Comparison of ENCODE assay signal across 11 cellular contexts in genomic region chr1:234845097-234845660, GRCh38.
DNase-seq lines count a peak whose midpoint lies in the region; ATAC-seq, FAIRE-seq and TF ChIP-seq lines count a peak whose summit lies in the region.
"Had no signal": no experiment of that assay in that cellular context is flagged by ENCODE, and none has a peak within 500 bp of the region (broad histone marks: within the 10 kb centered on the region; RNA-seq: fewer than 3 reads in every experiment).

No MANE protein-coding gene starts in this region.

- TF ChIP-seq CTCF in Loucy (conservative IDR thresholded peaks at IDR 0.05; ENCODE audit: low read length) (no peak), foreskin keratinocyte (conservative IDR thresholded peaks at IDR 0.05) (no peak)

- H2AFZ ChIP-seq in Loucy (ENCODE audit: low read length), result no peak overlapping the region

- CTCF ChIA-PET in activated CD4-positive, alpha-beta memory T cell treated with anti-CD3 and anti-CD28 coated beads for 36 hours (lab: Charles Lee), result interaction anchor here (0.9 to 2.3 kb wide), 10 partner anchors 13 to 366 kb away, joined by 3 to 8 read pairs (median 4); partner anchors contain the start of gene TARBP1

- peak; percentile 66 for ATAC-seq in central memory CD8-positive, alpha-beta T cell (replicated peaks; ENCODE audit: extremely low read depth, poor library complexity, severe bottlenecking)
- no peak for ATAC-seq in foreskin keratinocyte
- ATAC-seq: psoas muscle had no signal

- intact Hi-C loops in activated CD4-positive, alpha-beta memory T cell treated with anti-CD3 and anti-CD28 coated beads for 36 hours (cut with micrococcal nuclease), result loop anchor here (1.0 kb wide), 1 partner anchor 238 kb away; no protein-coding TSS in a partner anchor

- H3K27me3 Mint-ChIP-seq in activated CD4-positive, alpha-beta memory T cell treated with anti-CD3 and anti-CD28 coated beads for 36 hours, result no peaks in the 10 kb centered on the region
- H3K27me3 Mint-ChIP-seq in central memory CD8-positive, alpha-beta T cell, result no peaks in the 10 kb centered on the region

- peak overlapping the region; percentile 76 for H3K9ac ChIP-seq in Loucy (ENCODE audit: low read depth, low read length, poor library complexity, severe bottlenecking)

- H3K36me3 ChIP-seq in Loucy (ENCODE audit: insufficient read depth, low read length), result no peaks in the 10 kb centered on the region

- H3K9me3 Mint-ChIP-seq in activated CD4-positive, alpha-beta memory T cell treated with anti-CD3 and anti-CD28 coated beads for 36 hours, result no peaks in the 10 kb centered on the region
- no peaks in the 10 kb centered on the region for H3K9me3 Mint-ChIP-seq in central memory CD8-positive, alpha-beta T cell

- no peaks in the 10 kb centered on the region for H3K36me3 Mint-ChIP-seq in activated CD4-positive, alpha-beta memory T cell treated with anti-CD3 and anti-CD28 coated beads for 36 hours
- H3K36me3 Mint-ChIP-seq in central memory CD8-positive, alpha-beta T cell (ENCODE audit: insufficient read depth), result peaks cover 3% of the 10 kb centered on the region

- no peaks in the 10 kb centered on the region for H3K27me3 ChIP-seq in Loucy (ENCODE audit: insufficient read depth, low read length, poor library complexity, severe bottlenecking)
- no peaks in the 10 kb centered on the region for H3K27me3 ChIP-seq in foreskin keratinocyte

- no peak for FAIRE-seq in HTR-8/SVneo (lab: Jason Lieb, UNC)
- FAIRE-seq: islet of Langerhans had no signal

- POLR2A ChIA-PET in activated CD4-positive, alpha-beta memory T cell treated with anti-CD3 and anti-CD28 coated beads for 36 hours (lab: Charles Lee), result interaction anchor here (0.6 to 6.4 kb wide), 18 partner anchors 36 to 240 kb away, joined by 3 to 72 read pairs (median 4); partner anchors contain the start of gene IRF2BP2

- peaks cover 70% of the 10 kb centered on the region for H3K4me1 ChIP-seq in Loucy (ENCODE audit: insufficient read depth, low read length, poor library complexity, severe bottlenecking)
- H3K4me1 ChIP-seq in foreskin keratinocyte, result no peaks in the 10 kb centered on the region

- peaks cover 15% of the 10 kb centered on the region for H3F3A ChIP-seq in Loucy (ENCODE audit: low read depth)

- peak overlapping the region; percentile 66 for H3K4me3 ChIP-seq in Loucy (ENCODE audit: low read length, poor library complexity, severe bottlenecking)
- H3K4me3 ChIP-seq: psoas muscle had no signal

- no peaks in the 10 kb centered on the region for H3K9me2 ChIP-seq in Loucy (replicated peaks; ENCODE audit: low read depth, low read length)

- H3K27ac ChIP-seq in foreskin keratinocyte, result no peak overlapping the region
- H3K27ac ChIP-seq: psoas muscle had no signal

- H3K27ac Mint-ChIP-seq in activated CD4-positive, alpha-beta memory T cell treated with anti-CD3 and anti-CD28 coated beads for 36 hours, result peak overlapping the region; percentile 99
- peak overlapping the region; percentile 86 for H3K27ac Mint-ChIP-seq in central memory CD8-positive, alpha-beta T cell (ENCODE audit: low read depth)

- H3K4me3 Mint-ChIP-seq in activated CD4-positive, alpha-beta memory T cell treated with anti-CD3 and anti-CD28 coated beads for 36 hours, result peak overlapping the region; percentile 62
- H3K4me3 Mint-ChIP-seq in central memory CD8-positive, alpha-beta T cell, result peak overlapping the region; percentile 31

- H3K79me2 ChIP-seq in Loucy (ENCODE audit: insufficient read depth, low read length), result no peaks in the 10 kb centered on the region

- H3K4me1 Mint-ChIP-seq in activated CD4-positive, alpha-beta memory T cell treated with anti-CD3 and anti-CD28 coated beads for 36 hours (ENCODE audit: low read depth), result peaks cover 98% of the 10 kb centered on the region
- H3K4me1 Mint-ChIP-seq in central memory CD8-positive, alpha-beta T cell, result peaks cover 41% of the 10 kb centered on the region

- no peaks in the 10 kb centered on the region for H4K20me1 ChIP-seq in Loucy (ENCODE audit: insufficient read depth, low read length, poor library complexity, severe bottlenecking)

- peak; percentile 78 for DNase-seq in activated CD4-positive, alpha-beta memory T cell treated with anti-CD3 and anti-CD28 coated beads for 36 hours
- DNase-seq in central memory CD8-positive, alpha-beta T cell (ENCODE audit: low spot score in 2 of 2), result peak in 1 of 2 donors; percentile 20
- peak; percentile 48 for DNase-seq in stimulated activated CD8-positive, alpha-beta memory T cell treated with anti-CD3 and anti-CD28 coated beads, Interleukin-4, amount 100 ng/mL, for 48 hours
- no peak for DNase-seq in NCI-H2081 treated with DMSO at 0.1 percent for 48 hours (lab: John Stamatoyannopoulos, UW)
- no peak for DNase-seq in foreskin keratinocyte
- no peak for DNase-seq in HTR-8/SVneo (ENCODE audit: insufficient read length, low spot score)
- DNase-seq: NCI-H187 treated with DMSO at 0.1 percent for 48 hours, psoas muscle, T1000 had no signal

- H3K4me2 ChIP-seq in Loucy (ENCODE audit: low read depth, low read length, poor library complexity, severe bottlenecking), result peak overlapping the region; percentile 84

- no peaks in the 10 kb centered on the region for H3K9me3 ChIP-seq in Loucy (ENCODE audit: insufficient read depth, low read depth, low read length)
- H3K9me3 ChIP-seq: psoas muscle had no signal

Comparison
In these comparisons a context has a peak if more than half of its experiments do, and no peak if none do; other contexts are left out.
1. DNase-seq: peak in activated CD4-positive, alpha-beta memory T cell treated with anti-CD3 and anti-CD28 coated beads for 36 hours (single experiment) and stimulated activated CD8-positive, alpha-beta memory T cell treated with anti-CD3 and anti-CD28 coated beads, Interleukin-4, amount 100 ng/mL, for 48 hours (single experiment); none in NCI-H2081 treated with DMSO at 0.1 percent for 48 hours (single experiment), foreskin keratinocyte (0 of 2) and HTR-8/SVneo (single experiment).